In the genomic region with DNA sequence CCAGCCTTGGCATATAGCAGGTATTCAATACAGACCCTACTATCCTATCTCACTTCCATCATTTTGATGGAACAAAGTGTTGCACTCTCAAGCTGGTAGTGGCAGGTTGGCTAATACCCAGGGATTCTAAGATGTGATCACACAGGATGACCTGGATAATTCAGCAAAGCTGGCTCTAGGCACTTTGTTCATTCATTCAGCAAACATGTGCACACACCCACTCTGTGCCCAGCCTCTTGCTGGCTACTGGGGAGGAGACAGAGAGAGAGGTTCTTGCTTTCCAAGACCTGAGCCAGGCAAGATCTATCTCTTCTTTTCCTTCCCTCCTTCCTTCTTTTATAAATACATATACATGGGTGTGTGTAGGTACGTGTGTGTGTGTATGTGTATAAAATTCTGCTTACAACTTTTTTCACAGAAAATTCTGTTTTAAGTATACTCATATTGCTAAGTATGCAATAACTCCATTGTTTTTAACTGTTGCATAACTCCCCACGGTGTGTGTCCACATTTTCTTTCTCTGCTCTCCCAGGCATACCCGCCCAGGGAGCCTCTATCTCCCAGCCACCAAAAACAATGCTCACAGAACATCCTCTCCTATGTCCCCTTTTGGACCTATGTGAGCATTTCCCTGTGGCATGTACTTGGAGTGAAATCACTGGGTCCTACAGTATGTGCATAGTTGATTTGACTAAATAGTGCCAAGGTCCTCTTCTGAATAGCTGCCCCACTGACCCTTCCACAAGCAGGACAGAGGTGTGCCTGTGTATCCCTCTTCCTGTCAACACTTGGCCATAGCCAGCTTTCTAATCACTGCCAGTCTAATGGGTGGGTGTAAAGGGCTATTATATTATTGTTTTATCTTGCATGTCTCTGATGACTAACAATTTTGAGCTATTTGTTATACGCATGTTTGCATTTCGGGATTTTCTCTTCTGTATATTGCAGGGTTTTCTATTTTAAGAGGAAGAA, we compare ENCODE assay signal across 18 cellular contexts. TPM values are rescaled to one million over a fixed set of nuclear protein-coding genes. Genes with fewer than 3 reads are reported as not detected.
DNase-seq lines count a peak whose midpoint lies in the region; FAIRE-seq and TF ChIP-seq lines count a peak whose summit lies in the region.
"Had no signal": no experiment of that assay in that cellular context is flagged by ENCODE, and none has a peak within 500 bp of the region (broad histone marks: within the 10 kb centered on the region; RNA-seq: fewer than 3 reads in every experiment).

No MANE protein-coding gene starts in this region.

- H3K4me3 ChIP-seq in epithelial cell of esophagus (ENCODE audit: low read length), result no peak overlapping the region
- H3K4me3 ChIP-seq: GM23338, Peyer's patch had no signal

- no peak for FAIRE-seq in frontal cortex (lab: Jason Lieb, UNC)
- FAIRE-seq: HTR-8/SVneo had no signal

- H3K4me3 Mint-ChIP-seq in neural crest cell, result no peak overlapping the region
- H3K4me3 Mint-ChIP-seq: CD8-positive, alpha-beta T cell; GM23338 had no signal

- H3K9me3 Mint-ChIP-seq in neural crest cell, result no peaks in the 10 kb centered on the region
- H3K9me3 Mint-ChIP-seq: CD8-positive, alpha-beta T cell; GM23338 had no signal

- peak; percentile 21 for DNase-seq in AG20443 (ENCODE audit: low spot score)
- DNase-seq in NCI-H69 (lab: John Stamatoyannopoulos, UW), result peak; percentile 23
- peak; percentile 86 for DNase-seq in epithelial cell of esophagus (ENCODE audit: low read depth)
- no peak for DNase-seq in neural crest cell (ENCODE audit: low read depth, low spot score)
- no peak for DNase-seq in NCI-H446 (lab: John Stamatoyannopoulos, UW)
- no peak for DNase-seq in SKM-1 (lab: John Stamatoyannopoulos, UW; ENCODE audit: unreplicated experiment)
- no peak for DNase-seq in frontal cortex (ENCODE audit: low spot score in 2 of 2)
- DNase-seq: ACHN, BE2C, DND-41, KBM-7, NCI-H1048, NCI-H82, Peyer's patch, SHP77 treated with DMSO at 0.1 percent for 48 hours had no signal

- H3K27me3 Mint-ChIP-seq in neural crest cell (ENCODE audit: low read depth), result no peaks in the 10 kb centered on the region

- TF ChIP-seq CTCF in epithelial cell of esophagus (IDR thresholded peaks at IDR 0.05; ENCODE audit: insufficient read depth, low read depth, low read length, missing control alignments), result no peak
- TF ChIP-seq CTCF in neural crest cell (conservative IDR thresholded peaks at IDR 0.05), result no peak

- peak overlapping the region; percentile 55 for H3K27ac Mint-ChIP-seq in neural crest cell (ENCODE audit: unreplicated experiment)
- H3K27ac Mint-ChIP-seq: CD8-positive, alpha-beta T cell; GM23338 had no signal

- no peaks in the 10 kb centered on the region for H3K36me3 Mint-ChIP-seq in neural crest cell (ENCODE audit: low read depth)

- H3K4me1 Mint-ChIP-seq in neural crest cell, result peaks cover 27% of the 10 kb centered on the region

RNA-seq across cellular contexts. Expression of a gene that starts 27.5 kb away (rescaled TPM):
- total RNA-seq in neural crest cell, result 32.1 and 33.5 TPM in 2 replicates
- 67.3 TPM for total RNA-seq in frontal cortex

Comparison
In these comparisons a context has a peak if more than half of its experiments do, and no peak if none do; other contexts are left out.
1. DNase-seq: peak in AG20443 (single experiment), NCI-H69 (single experiment) and epithelial cell of esophagus (single experiment); none in neural crest cell (single experiment), NCI-H446 (0 of 2), SKM-1 (single experiment) and frontal cortex (0 of 2).